In the genomic region with DNA sequence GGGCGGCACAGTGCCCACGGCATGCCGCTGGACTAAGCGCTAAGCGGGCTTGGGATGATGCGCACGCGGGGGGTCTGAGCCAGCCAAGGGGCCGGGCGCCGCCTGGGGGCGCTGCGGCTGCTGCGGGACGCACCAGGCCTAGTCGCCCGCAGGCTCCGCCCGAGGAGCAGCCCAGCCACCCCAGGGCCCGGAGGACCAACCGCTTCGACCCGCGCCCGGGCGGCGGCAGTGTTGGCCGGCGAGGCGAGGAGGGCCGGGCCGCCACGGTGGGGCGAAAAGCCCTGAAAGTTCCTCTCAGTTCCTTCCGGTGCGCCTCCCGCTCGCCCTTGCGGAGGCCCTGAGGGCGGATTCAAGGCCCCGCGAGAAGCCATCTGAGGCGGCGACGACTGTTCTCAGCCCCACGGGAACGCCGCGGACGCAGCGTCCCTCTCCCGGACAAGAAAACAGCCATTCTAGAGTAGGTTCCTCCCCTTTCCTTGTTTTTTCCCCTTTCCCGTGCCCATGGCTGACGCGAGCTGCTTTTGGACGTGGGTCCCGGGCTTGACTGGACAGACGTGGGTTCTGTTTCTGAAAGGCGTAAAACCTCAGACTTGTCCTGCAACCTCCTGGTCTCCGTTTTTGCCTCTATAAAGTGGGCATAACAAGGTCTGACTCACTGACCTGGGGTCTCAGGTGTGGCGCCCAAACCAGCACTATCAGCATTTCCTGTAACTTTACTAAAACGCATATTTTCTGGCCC, we compare ENCODE assay signal across 8 cellular contexts. TPM values are rescaled to one million over a fixed set of nuclear protein-coding genes. Genes with fewer than 3 reads are reported as not detected.
DNase-seq lines count a peak whose midpoint lies in the region; ATAC-seq and TF ChIP-seq lines count a peak whose summit lies in the region.

A gene with protein sequence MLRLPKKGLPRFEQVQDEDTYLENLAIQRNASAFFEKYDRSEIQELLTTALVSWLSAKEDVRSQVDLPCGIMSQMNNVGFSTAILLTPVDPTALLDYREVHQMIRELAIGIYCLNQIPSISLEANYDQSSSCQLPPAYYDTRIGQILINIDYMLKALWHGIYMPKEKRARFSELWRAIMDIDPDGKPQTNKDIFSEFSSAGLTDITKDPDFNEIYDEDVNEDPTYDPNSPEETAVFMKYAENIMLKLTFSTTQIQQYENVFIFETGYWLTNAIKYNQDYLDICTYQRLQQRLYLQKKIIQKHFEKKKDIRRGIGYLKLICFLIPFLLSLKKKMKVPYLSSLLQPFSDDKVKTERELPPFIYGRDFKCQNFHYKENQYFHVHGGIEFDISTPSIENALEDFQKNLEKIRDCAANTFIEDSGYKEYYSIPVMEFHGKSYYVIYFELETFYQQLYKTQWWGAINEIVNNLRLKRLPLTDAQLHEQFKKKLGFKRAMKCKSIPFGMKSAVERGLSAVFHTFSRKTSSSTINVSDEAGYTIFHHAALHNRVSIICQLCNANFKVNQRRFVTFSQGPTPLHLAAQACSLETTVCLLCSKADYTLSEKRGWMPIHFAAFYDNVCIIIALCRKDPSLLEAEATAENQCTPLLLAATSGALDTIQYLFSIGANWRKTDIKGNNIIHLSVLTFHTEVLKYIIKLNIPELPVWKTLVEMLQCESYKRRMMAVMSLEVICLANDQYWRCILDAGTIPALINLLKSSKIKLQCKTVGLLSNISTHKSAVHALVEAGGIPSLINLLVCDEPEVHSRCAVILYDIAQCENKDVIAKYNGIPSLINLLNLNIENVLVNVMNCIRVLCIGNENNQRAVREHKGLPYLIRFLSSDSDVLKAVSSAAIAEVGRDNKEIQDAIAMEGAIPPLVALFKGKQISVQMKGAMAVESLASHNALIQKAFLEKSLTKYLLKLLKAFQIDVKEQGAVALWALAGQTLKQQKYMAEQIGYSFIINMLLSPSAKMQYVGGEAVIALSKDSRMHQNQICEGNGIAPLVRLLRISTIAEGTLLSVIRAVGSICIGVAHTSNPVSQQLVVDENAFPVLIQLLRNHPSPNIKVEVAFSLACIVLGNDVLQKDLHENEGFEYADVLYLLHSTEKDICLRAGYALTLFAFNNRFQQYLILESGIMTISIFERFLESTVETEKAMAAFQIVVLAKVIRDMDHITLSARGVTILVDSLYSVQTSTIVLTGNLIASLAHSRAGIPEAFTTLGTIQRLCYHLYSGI (N-terminal part only) (plus strand): TSS at position 297 of the 739 bp plus-strand sequence. CDS start 1,821 bp downstream, outside the sequence.

- in situ Hi-C loops in Panc1 (cut with HindIII; ENCODE audit: low pct_unique_long_range_greater_than_20kb, low sequenced_read_pairs): no loop called here

- H3K4me3 Mint-ChIP-seq in nephron: peak within 1 kb of the TSS; percentile 91 to 98 (median 97)

- peak; percentile 73 for TF ChIP-seq POLR2A in GM19099 (IDR thresholded peaks at IDR 0.05; ENCODE audit: extremely low read depth, insufficient read length, low read depth)

- H3K4me3 ChIP-seq in Panc1 (ENCODE audit: low read depth in 2 of 2, low read length in 2 of 2): peak within 1 kb of the TSS; percentile 71 to 76
- H3K4me3 ChIP-seq in fibroblast of pulmonary artery (replicated peaks; ENCODE audit: low read depth, low read length): peak within 1 kb of the TSS; percentile 74

- H3K9me3 ChIP-seq in Panc1 (ENCODE audit: control insufficient read depth, insufficient read depth, low read depth, low read length): peaks cover 7% of the 10 kb centered on the region; the same call in 1 of the 2 replicates

- H3K36me3 Mint-ChIP-seq in nephron (ENCODE audit: low read depth): peaks cover 50% of the 10 kb centered on the region

- H3K27me3 ChIP-seq in Panc1 (ENCODE audit: control insufficient read depth, insufficient read depth, low read length): no peaks in the 10 kb centered on the region

- CTCF ChIA-PET in Panc1 (lab: Charles Lee): interaction anchor here (0.9 to 1.8 kb wide), 3 partner anchors 9 to 88 kb away, joined by 3 to 6 read pairs (median 5); partner anchors contain the start of gene OSGEPL1

- H3K27ac Mint-ChIP-seq in nephron: peak within 1 kb of the TSS; percentile 97 to 99 (median 99)

- peak within 1 kb of the TSS; percentile 97 for H3K27ac ChIP-seq in Panc1 (ENCODE audit: low read length)

- peaks cover under 1% of the 10 kb centered on the region; the same call in 1 of the 2 replicates for H3K36me3 ChIP-seq in Panc1 (ENCODE audit: control insufficient read depth, insufficient read depth, low read length)

- TF ChIP-seq CTCF in Panc1 (IDR thresholded peaks at IDR 0.05) (peak; percentile 97), fibroblast of pulmonary artery (IDR thresholded peaks at IDR 0.05; ENCODE audit: low read length, missing control alignments) (peak; percentile 48), nephron (IDR thresholded peaks at IDR 0.05; ENCODE audit: unreplicated experiment in 3 of 3) (peak; percentile 89 to 94 (median 91))

- peak; percentile 89 for DNase-seq in Ammon's horn (ENCODE audit: low spot score)
- peak; percentile 56 for DNase-seq in Panc1 (ENCODE audit: low read depth, low spot score)
- peak; percentile 75 for DNase-seq in activated T-helper 9 cell treated with anti-CD3 and anti-CD28 coated beads, Interleukin-2, amount 50 U/mL, for 16 hours (ENCODE audit: low read depth)
- peak; percentile 93 for DNase-seq in fibroblast of pulmonary artery (ENCODE audit: low read depth)
- peak; percentile 86 for DNase-seq in stimulated activated naive CD8-positive, alpha-beta T cell treated with anti-CD3 and anti-CD28 coated beads, Interleukin-15, Interleukin-2, amounts not matched to agents 100 U/mL and 50 U/mL, for 24 hours

- POLR2A ChIA-PET in Panc1 (lab: Charles Lee): no interaction called here

- intact Hi-C loops in Panc1 (cut with micrococcal nuclease; ENCODE audit: unreplicated experiment): no loop called here

- H3K4me1 Mint-ChIP-seq in nephron: peaks cover 16% of the 10 kb centered on the region

- ATAC-seq in HG03432 (IDR thresholded peaks at IDR 0.05; ENCODE audit: unreplicated experiment) (peak; percentile 98), Panc1 (peak; percentile 99)
- ATAC-seq in stimulated activated naive CD8-positive, alpha-beta T cell treated with anti-CD3 and anti-CD28 coated beads, Interleukin-15, Interleukin-2, amounts not matched to agents 100 U/mL and 50 U/mL, for 24 hours: peak; percentile 97

- H3K27me3 Mint-ChIP-seq in nephron (ENCODE audit: low read depth): no peaks in the 10 kb centered on the region

- H3K4me1 ChIP-seq in Panc1 (ENCODE audit: control insufficient read depth, insufficient read depth, low read length): no peaks in the 10 kb centered on the region; the same call in 1 of the 2 replicates

- TSS peak; percentile 57 for BruUV-seq in Panc1 (replicated peaks; lab: Mats Ljungman, UMichigan)

- H3K9me3 Mint-ChIP-seq in nephron: peaks cover 17% of the 10 kb centered on the region

RNA-seq across cellular contexts. Expression of the gene that starts here (rescaled TPM):
- 4.4 TPM for total RNA-seq in Panc1 (2021; ENCODE audit: unreplicated experiment)
- 1.7 TPM for polyA plus RNA-seq in Panc1 (2012; ENCODE audit: insufficient read length)

Comparison
In these comparisons a context has a peak if more than half of its experiments do, and no peak if none do; other contexts are left out.
1. Peak in every context shown above with its lines: DNase-seq, ATAC-seq, H3K4me3 ChIP-seq and H3K27ac ChIP-seq.